In the genomic region with DNA sequence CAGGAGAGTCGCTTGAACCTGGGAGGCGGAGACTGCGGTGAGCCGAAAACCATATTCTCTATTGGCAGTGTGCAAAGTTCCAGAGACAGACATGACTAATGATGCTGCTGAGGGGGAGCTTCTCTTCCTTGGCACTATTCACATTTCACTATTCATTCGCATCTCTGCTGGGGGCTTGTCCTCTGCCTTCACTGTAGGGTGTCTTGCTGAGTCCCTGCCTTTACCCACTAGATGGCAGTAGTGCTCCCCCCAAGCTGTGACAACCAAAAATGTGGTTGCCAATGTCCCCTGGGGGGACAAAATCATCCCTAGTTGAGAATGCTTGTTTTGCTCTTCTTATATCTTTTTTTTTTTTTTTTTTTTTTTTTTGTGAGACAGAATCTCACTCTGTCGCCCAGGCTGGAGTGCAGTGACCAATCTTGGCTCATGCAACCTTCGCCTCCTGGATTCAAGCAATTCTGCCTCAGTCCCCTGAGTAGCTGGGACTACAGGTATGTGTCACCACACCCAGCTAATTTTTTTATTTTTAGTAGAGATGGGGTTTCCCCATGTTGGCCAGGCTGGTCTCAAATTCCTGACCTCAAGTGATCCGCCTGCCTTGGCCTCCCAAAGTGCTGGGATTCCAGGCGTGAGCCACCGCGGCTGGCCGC, we compare ENCODE assay signal across 8 cellular contexts. TPM values are rescaled to one million over a fixed set of nuclear protein-coding genes. Genes with fewer than 3 reads are reported as not detected.
A peak's percentile ranks its signal among the peaks of the same experiment; 100 is the strongest.
DNase-seq lines count a peak whose midpoint lies in the region; ATAC-seq and TF ChIP-seq lines count a peak whose summit lies in the region.
"Not testable (repeated sequence)": the region's sequence is repeated elsewhere in the genome, so short reads cannot be mapped to it uniquely, and the experiment has no call there.

No MANE protein-coding gene starts in this region.

- H3K9ac ChIP-seq in mammary epithelial cell (ENCODE audit: insufficient read depth, low read length): not testable (repeated sequence)

- dilution Hi-C loops in mammary epithelial cell (cut with HindIII; ENCODE audit: low sequenced_read_pairs): not testable (repeated sequence)

- H3K79me2 ChIP-seq in mammary epithelial cell (ENCODE audit: insufficient read depth, low read length): peaks cover 89% of the 10 kb centered on the region

- not testable (repeated sequence) for H4K20me1 ChIP-seq in mammary epithelial cell (ENCODE audit: insufficient read depth, low read length)

- 68% methylated on average over 9 of the region's 12 CpGs for WGBS in mammary epithelial cell (ENCODE audit: low coverage, missing lambda C conversion rate)

- TF ChIP-seq CTCF in A673 (conservative IDR thresholded peaks at IDR 0.05; ENCODE audit: low read depth, low read length) (peak; percentile 85), mammary epithelial cell (conservative IDR thresholded peaks at IDR 0.05 in 1 of 2, IDR thresholded peaks at IDR 0.05 in 1 of 2; ENCODE audit: extremely low read depth in 1 of 2, insufficient read depth in 1 of 2, low read depth in 1 of 2, low read length in 2 of 2) (peak; percentile 86 to 88)

- in situ Hi-C loops in mammary epithelial cell (cut with MboI; ENCODE audit: low sequenced_read_pairs in 2 of 2): loop anchor here in 1 of 2 donors (25.0 kb wide), 1 partner anchor 321 kb away; no protein-coding TSS in a partner anchor

- POLR2A ChIA-PET in A673 (lab: Charles Lee; ENCODE audit: low non-redundant PET): interaction anchor here (0.5 kb wide), 1 partner anchor 56 kb away, joined by 7 read pairs; no protein-coding TSS in a partner anchor

- BruUV-seq in A673 (replicated peaks; lab: Mats Ljungman, UMichigan); mammary epithelial cell (replicated peaks; lab: Mats Ljungman, UMichigan): not testable (repeated sequence)

- DNase-seq in A673 (ENCODE audit: low spot score): peak; percentile 94
- DNase-seq in NCI-H510A treated with DMSO at 0.1 percent for 48 hours (lab: John Stamatoyannopoulos, UW): peak; percentile 34
- DNase-seq in activated CD4-positive, CD25-positive, alpha-beta regulatory T cell (lab: John Stamatoyannopoulos, UW): peak in 3 of 4 experiments; percentile 9 to 40 (median 30)
- peak; percentile 63 for DNase-seq in mammary epithelial cell
- peak; percentile 84 for DNase-seq in iPS-NIHi7 (ENCODE audit: extremely low spot score)
- peak; percentile 50 for DNase-seq in smooth muscle cell of the brain vasculature (ENCODE audit: low read depth, low spot score)

- peaks cover 42% of the 10 kb centered on the region for H3K36me3 ChIP-seq in A673 (ENCODE audit: insufficient read depth, low read length, poor library complexity, severe bottlenecking)
- peaks cover 14% of the 10 kb centered on the region for H3K36me3 ChIP-seq in mammary epithelial cell (ENCODE audit: insufficient read depth, low read length)

- H3K4me2 ChIP-seq in mammary epithelial cell (ENCODE audit: insufficient read depth, low read depth, low read length): not testable (repeated sequence)

- H3K27ac ChIP-seq in A673 (ENCODE audit: low read depth, low read length, poor library complexity, severe bottlenecking); mammary epithelial cell (ENCODE audit: insufficient read depth, low read depth, low read length): not testable (repeated sequence)

- ATAC-seq in GM18511 (IDR thresholded peaks at IDR 0.05; ENCODE audit: unreplicated experiment) (peak; percentile 70), HG03460 (IDR thresholded peaks at IDR 0.05; ENCODE audit: unreplicated experiment) (peak; percentile 49)

- CTCF ChIA-PET in A673 (lab: Charles Lee): interaction anchor here (0.6 to 1.2 kb wide), 9 partner anchors 14 to 503 kb away, joined by 3 to 6 read pairs (median 3); no protein-coding TSS in a partner anchor
- CTCF ChIA-PET in mammary epithelial cell (lab: Charles Lee; ENCODE audit: low non-redundant PET): not testable (repeated sequence)

- not testable (repeated sequence) for H2AFZ ChIP-seq in mammary epithelial cell (ENCODE audit: low read depth, low read length)

- not testable (repeated sequence) for H3K27me3 ChIP-seq in A673 (replicated peaks; ENCODE audit: insufficient read depth, low read depth, low read length, poor library complexity); mammary epithelial cell (ENCODE audit: insufficient read depth, low read length)

- not testable (repeated sequence) for H3K4me1 ChIP-seq in A673 (ENCODE audit: insufficient read depth, low read length, poor library complexity, severe bottlenecking); mammary epithelial cell (ENCODE audit: insufficient read depth, low read length)

- not testable (repeated sequence) for H3K4me3 ChIP-seq in A673 (ENCODE audit: low read depth, low read length, poor library complexity, severe bottlenecking); mammary epithelial cell (replicated peaks in 1 of 3; ENCODE audit: insufficient read depth in 1 of 3, low read depth in 2 of 3, low read length in 3 of 3)

- not testable (repeated sequence) for H3K9me3 ChIP-seq in A673 (ENCODE audit: low read depth, low read length, poor library complexity, severe bottlenecking); mammary epithelial cell (replicated peaks; ENCODE audit: insufficient read depth, low read length)

- intact Hi-C loops in A673 (cut with micrococcal nuclease; ENCODE audit: unreplicated experiment): loop anchor here (1.0 to 10.0 kb wide), 2 partner anchors 84 to 121 kb away; no protein-coding TSS in a partner anchor
- intact Hi-C loops in mammary epithelial cell (cut with micrococcal nuclease): loop anchor here (1.0 to 2.0 kb wide), 2 partner anchors 59 to 84 kb away; no protein-coding TSS in a partner anchor

RNA-seq across cellular contexts. Expression of a gene that starts 57.5 kb away (rescaled TPM):
- total RNA-seq in A673 (2021) (91.7 and 97.2 TPM in 2 replicates), mammary epithelial cell (100 to 1,000 TPM in 1 of 2 donors, 10 to 100 TPM in 1; 62.2 to 121 TPM)
- 22.3 TPM for polyA plus RNA-seq in mammary epithelial cell
- 123 TPM for polyA minus RNA-seq in mammary epithelial cell

Comparison
In these comparisons a context has a peak if more than half of its experiments do, and no peak if none do; other contexts are left out.
1. DNase-seq: peak in every context shown above with its lines; median percentile 94 in A673; 84 in iPS-NIHi7; 63 in mammary epithelial cell; 50 in smooth muscle cell of the brain vasculature; 34 in NCI-H510A treated with DMSO at 0.1 percent for 48 hours; 30 in activated CD4-positive, CD25-positive, alpha-beta regulatory T cell.